In genomic region chr5:88883059-88883565, GRCh38 we compare ENCODE assay signal across 8 cellular contexts. TPM values are rescaled to one million over a fixed set of nuclear protein-coding genes. Genes with fewer than 3 reads are reported as not detected.
DNase-seq lines count a peak whose midpoint lies in the region; ATAC-seq and TF ChIP-seq lines count a peak whose summit lies in the region.

Gene MEF2C, minus strand, starts transcription at chr5:88883184. Its CDS starts 59,396 bp downstream, at chr5:88823788.

- H3K27me3 ChIP-seq in foreskin keratinocyte: peaks cover 23% of the 10 kb centered on the region

- peak within 1 kb of the TSS; percentile 19 for H3K27ac ChIP-seq in foreskin keratinocyte

- DNase-seq in activated CD4-positive, alpha-beta T cell treated with anti-CD3 and anti-CD28 coated beads, Interleukin-2, amount 10 ng/mL, durations not matched to agents 7 days and 5 days: no peak
- no peak for DNase-seq in activated CD4-positive, alpha-beta T cell treated with anti-CD3 and anti-CD28 coated beads, Interleukin-2, amount 50 U/mL, for 4 hours
- DNase-seq in NCI-H446 treated with DMSO at 0.1 percent for 48 hours (lab: John Stamatoyannopoulos, UW) (peak; percentile 81), foreskin keratinocyte (peak; percentile 32 to 64), natural killer cell (no peak)
- peak; percentile 24 to 26 for DNase-seq in activated T-cell treated with anti-CD3 and anti-CD28 coated beads, Interleukin-2, amount 50 U/mL, for 48 hours
- no peak for DNase-seq in activated effector memory CD4-positive, alpha-beta T cell treated with Interleukin-2 at 50 U/mL for 16 hours

- no peak within 1 kb of the TSS for H3K27ac Mint-ChIP-seq in activated CD4-positive, alpha-beta T cell treated with anti-CD3 and anti-CD28 coated beads, Interleukin-2, amount 10 ng/mL, durations not matched to agents 7 days and 5 days
- H3K27ac Mint-ChIP-seq in natural killer cell: peak within 1 kb of the TSS; percentile 52 to 94

- ATAC-seq in HG02759 (IDR thresholded peaks at IDR 0.05; ENCODE audit: unreplicated experiment) (peak; percentile 50), foreskin keratinocyte (peak; percentile 62), natural killer cell (peak; percentile 62 to 74 (median 69))

- H3K27me3 Mint-ChIP-seq in activated CD4-positive, alpha-beta T cell treated with anti-CD3 and anti-CD28 coated beads, Interleukin-2, amount 10 ng/mL, durations not matched to agents 7 days and 5 days: peaks cover 69% of the 10 kb centered on the region
- peaks cover 0 to under 1% of the 10 kb centered on the region in 2 donors for H3K27me3 Mint-ChIP-seq in natural killer cell (ENCODE audit: low read depth in 2 of 2)

- CTCF ChIA-PET in activated CD4-positive, alpha-beta T cell treated with anti-CD3 and anti-CD28 coated beads, Interleukin-2, amount 10 ng/mL, durations not matched to agents 7 days and 5 days (lab: Charles Lee): no interaction called here

- no peaks in the 10 kb centered on the region for H3K9me3 Mint-ChIP-seq in activated CD4-positive, alpha-beta T cell treated with anti-CD3 and anti-CD28 coated beads, Interleukin-2, amount 10 ng/mL, durations not matched to agents 7 days and 5 days
- H3K9me3 Mint-ChIP-seq in natural killer cell: no peaks in the 10 kb centered on the region

- TF ChIP-seq CTCF in foreskin keratinocyte (conservative IDR thresholded peaks at IDR 0.05) (no peak), natural killer cell (IDR thresholded peaks at IDR 0.05) (no peak)

- peak within 1 kb of the TSS; percentile 79 for H3K4me3 Mint-ChIP-seq in activated CD4-positive, alpha-beta T cell treated with anti-CD3 and anti-CD28 coated beads, Interleukin-2, amount 10 ng/mL, durations not matched to agents 7 days and 5 days
- peak within 1 kb of the TSS; percentile 98 for H3K4me3 Mint-ChIP-seq in natural killer cell

- H3K36me3 Mint-ChIP-seq in activated CD4-positive, alpha-beta T cell treated with anti-CD3 and anti-CD28 coated beads, Interleukin-2, amount 10 ng/mL, durations not matched to agents 7 days and 5 days (ENCODE audit: low read depth): no peaks in the 10 kb centered on the region
- H3K36me3 Mint-ChIP-seq in natural killer cell: no peaks in the 10 kb centered on the region

- H3K4me1 ChIP-seq in foreskin keratinocyte: peaks cover 4% of the 10 kb centered on the region

- intact Hi-C loops in natural killer cell (cut with micrococcal nuclease): loop anchor here (5.0 to 10.0 kb wide), 3 partner anchors 56 to 432 kb away; no protein-coding TSS in a partner anchor

- peaks cover 23% of the 10 kb centered on the region for H3K4me1 Mint-ChIP-seq in activated CD4-positive, alpha-beta T cell treated with anti-CD3 and anti-CD28 coated beads, Interleukin-2, amount 10 ng/mL, durations not matched to agents 7 days and 5 days
- peaks cover 22 to 27% of the 10 kb centered on the region in 2 donors for H3K4me1 Mint-ChIP-seq in natural killer cell

- POLR2A ChIA-PET in activated CD4-positive, alpha-beta T cell treated with anti-CD3 and anti-CD28 coated beads, Interleukin-2, amount 10 ng/mL, durations not matched to agents 7 days and 5 days (lab: Charles Lee): no interaction called here

RNA-seq across cellular contexts. Expression of gene MEF2C, which starts in this region (rescaled TPM):
- under 1 TPM; 0.10 to 0.17 TPM for total RNA-seq in activated CD4-positive, alpha-beta T cell treated with anti-CD3 and anti-CD28 coated beads, Interleukin-2, amount 10 ng/mL, durations not matched to agents 7 days and 5 days
- total RNA-seq in foreskin keratinocyte (0.41 and 0.56 TPM in 2 replicates), natural killer cell (10 to 100 TPM in 2 of 3 donors, 1 to 10 TPM in 1; 9.2 to 22.0 (median 18.3) TPM)
- polyA plus RNA-seq in foreskin keratinocyte: 0.09 TPM in 2 replicates

Comparison
In these comparisons a context has a peak if more than half of its experiments do, and no peak if none do; other contexts are left out.
1. Peak in DNase-seq, ATAC-seq and H3K27ac ChIP-seq in foreskin keratinocyte; RNA of the gene not detected or under 1 TPM.
2. DNase-seq: peak in NCI-H446 treated with DMSO at 0.1 percent for 48 hours (single experiment) and activated T-cell treated with anti-CD3 and anti-CD28 coated beads, Interleukin-2, amount 50 U/mL, for 48 hours (2 of 2); none in activated CD4-positive, alpha-beta T cell treated with anti-CD3 and anti-CD28 coated beads, Interleukin-2, amount 10 ng/mL, durations not matched to agents 7 days and 5 days (single experiment), activated CD4-positive, alpha-beta T cell treated with anti-CD3 and anti-CD28 coated beads, Interleukin-2, amount 50 U/mL, for 4 hours (0 of 2), natural killer cell (single experiment) and activated effector memory CD4-positive, alpha-beta T cell treated with Interleukin-2 at 50 U/mL for 16 hours (single experiment).
3. Peak in every context shown above with its lines, with median percentiles within 50 percentile points of each other: ATAC-seq.